In genomic region chr1:180928272-180929230, GRCh38 we compare ENCODE assay signal across 1 cellular context.
TF ChIP-seq lines count a peak whose summit lies in the region.

No MANE protein-coding gene starts in this region.

TF ChIP-seq in H1, 55 proteins besides CTCF, POLR2A, EP300 and RAD21 (continued from another document):
- TF ChIP-seq CHD7 (IDR thresholded peaks at IDR 0.05; ENCODE audit: insufficient replicate concordance, low read length) (no peak), JUND (IDR thresholded peaks at IDR 0.05; ENCODE audit: low read length) (no peak), KDM5A (IDR thresholded peaks at IDR 0.05; ENCODE audit: low read length) (no peak), ASH2L (IDR thresholded peaks at IDR 0.05; ENCODE audit: low read length) (no peak), SIN3A (conservative IDR thresholded peaks at IDR 0.05 in 1 of 2, IDR thresholded peaks at IDR 0.05 in 1 of 2; ENCODE audit: low read depth in 1 of 2, low read length in 2 of 2) (no peak), BCL11A (IDR thresholded peaks at IDR 0.05; ENCODE audit: low read depth in 2 of 2, low read length in 2 of 2) (no peak), BRCA1 (IDR thresholded peaks at IDR 0.05; ENCODE audit: low read depth, low read length) (no peak), ZNF274 (IDR thresholded peaks at IDR 0.05; ENCODE audit: borderline replicate concordance, extremely low read depth, low read length) (no peak), JUN (IDR thresholded peaks at IDR 0.05; ENCODE audit: low read depth, low read length) (no peak), ATF3 (IDR thresholded peaks at IDR 0.05; ENCODE audit: insufficient read depth, low read depth, low read length) (no peak), CHD2 (IDR thresholded peaks at IDR 0.05; ENCODE audit: low read length) (no peak), CHD1 (IDR thresholded peaks at IDR 0.05; ENCODE audit: low read depth, low read length) (no peak)
